ENCODE assay signal across 1 cellular context in genomic region chr17:75590314-75590761, GRCh38.
TF ChIP-seq lines count a peak whose summit lies in the region.

No MANE protein-coding gene starts in this region.

TF ChIP-seq in HepG2, 621 proteins besides CTCF, POLR2A, EP300 and RAD21:
- TF ChIP-seq IKZF4 (CRISPR knock-in tag; IDR thresholded peaks at IDR 0.05; ENCODE audit: borderline replicate concordance, low read depth, not compliant biosample characterization), result peak; percentile 15
- TF ChIP-seq SIN3B (IDR thresholded peaks at IDR 0.05; ENCODE audit: low read length), result no peak
- TF ChIP-seq ZNF562 (CRISPR knock-in tag; IDR thresholded peaks at IDR 0.05; ENCODE audit: borderline replicate concordance), result no peak
- TF ChIP-seq RBFOX2 (IDR thresholded peaks at IDR 0.05; ENCODE audit: low read depth, low read length), result no peak
- no peak for TF ChIP-seq GPBP1L1 (CRISPR knock-in tag; IDR thresholded peaks at IDR 0.05)
- no peak for TF ChIP-seq KDM5A (IDR thresholded peaks at IDR 0.05; ENCODE audit: borderline replicate concordance, low read length)
- TF ChIP-seq GATA4 (IDR thresholded peaks at IDR 0.05; ENCODE audit: borderline replicate concordance, low read depth), result no peak
